In the genomic region with DNA sequence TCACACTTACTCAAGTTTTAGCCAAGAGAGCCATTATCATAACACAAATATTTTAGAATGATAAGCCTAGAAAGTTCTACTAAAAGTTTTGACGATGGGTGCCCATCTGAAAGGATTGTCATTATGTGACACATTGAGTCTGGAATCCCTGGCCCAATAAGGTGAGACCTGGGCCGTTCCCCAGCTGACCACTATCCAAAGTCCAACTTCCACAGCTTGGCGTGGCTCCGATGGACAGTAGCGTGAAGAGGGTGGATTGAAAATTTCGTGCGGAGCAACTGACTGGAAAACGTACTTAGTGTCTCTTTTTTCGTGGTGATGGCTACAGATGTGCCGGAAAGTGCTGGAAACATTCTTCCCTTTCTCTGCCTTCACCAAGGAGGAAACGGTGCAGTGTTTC, we compare ENCODE assay signal across 15 cellular contexts.
DNase-seq lines count a peak whose midpoint lies in the region; ATAC-seq and TF ChIP-seq lines count a peak whose summit lies in the region.
"Had no signal": no experiment of that assay in that cellular context is flagged by ENCODE, and none has a peak within 500 bp of the region (broad histone marks: within the 10 kb centered on the region; RNA-seq: fewer than 3 reads in every experiment).

No MANE protein-coding gene starts in this region.

- H3K27me3 Mint-ChIP-seq in endodermal cell (ENCODE audit: insufficient read depth) (no peaks in the 10 kb centered on the region), osteocyte (ENCODE audit: unreplicated experiment) (peaks cover 26% of the 10 kb centered on the region)

- H3K9ac ChIP-seq in BLaER1 (no peak overlapping the region), endodermal cell (ENCODE audit: extremely low read depth, low read length, poor library complexity, severe bottlenecking) (no peak overlapping the region)

- H3K9me3 Mint-ChIP-seq in endodermal cell = no peaks in the 10 kb centered on the region
- no peaks in the 10 kb centered on the region for H3K9me3 Mint-ChIP-seq in osteocyte (ENCODE audit: unreplicated experiment)
- H3K9me3 Mint-ChIP-seq: CD4-positive, alpha-beta T cell; HFFc6 had no signal

- TF ChIP-seq POLR2A in right lobe of liver (IDR thresholded peaks at IDR 0.05) = no peak

- H3K36me3 Mint-ChIP-seq in endodermal cell (ENCODE audit: low read depth) = no peaks in the 10 kb centered on the region
- H3K36me3 Mint-ChIP-seq in osteocyte (ENCODE audit: unreplicated experiment) = no peaks in the 10 kb centered on the region

- H3K4me3 ChIP-seq in BLaER1 = no peak overlapping the region
- no peak overlapping the region for H3K4me3 ChIP-seq in endodermal cell (ENCODE audit: low read length)
- no peak overlapping the region for H3K4me3 ChIP-seq in right lobe of liver
- no peak overlapping the region for H3K4me3 ChIP-seq in tibial artery
- H3K4me3 ChIP-seq in WERI-Rb-1 (ENCODE audit: low read depth, low read length) = no peak overlapping the region
- H3K4me3 ChIP-seq: GM12878 had no signal

- H3K27me3 ChIP-seq in BLaER1 = no peaks in the 10 kb centered on the region
- no peaks in the 10 kb centered on the region for H3K27me3 ChIP-seq in endodermal cell (ENCODE audit: control insufficient read depth, insufficient read depth, low read length, poor library complexity, severe bottlenecking)
- H3K27me3 ChIP-seq in right lobe of liver = no peaks in the 10 kb centered on the region
- no peaks in the 10 kb centered on the region for H3K27me3 ChIP-seq in tibial artery
- H3K27me3 ChIP-seq in WERI-Rb-1 (ENCODE audit: insufficient read depth, low read depth, severe bottlenecking) = no peaks in the 10 kb centered on the region

- H3K4me3 Mint-ChIP-seq in endodermal cell (no peak overlapping the region), osteocyte (ENCODE audit: unreplicated experiment) (no peak overlapping the region)
- H3K4me3 Mint-ChIP-seq: CD4-positive, alpha-beta T cell; HFFc6 had no signal

- H4K20me1 ChIP-seq in BLaER1 = no peaks in the 10 kb centered on the region

- peaks cover 51% of the 10 kb centered on the region for H3K4me1 ChIP-seq in BLaER1
- H3K4me1 ChIP-seq in endodermal cell (ENCODE audit: control insufficient read depth, insufficient read depth, low read length) = peaks cover 6% of the 10 kb centered on the region
- H3K4me1 ChIP-seq in right lobe of liver = peaks cover 0 to 9% (median 0%) of the 10 kb centered on the region in 4 donors
- peaks cover 0 to 6% (median 2%) of the 10 kb centered on the region in 4 donors for H3K4me1 ChIP-seq in tibial artery

- ATAC-seq in right lobe of liver = peak; percentile 87 to 96 (median 94)
- ATAC-seq: GM12878 had no signal

- H3K36me3 ChIP-seq in BLaER1 (no peaks in the 10 kb centered on the region), endodermal cell (ENCODE audit: control insufficient read depth, insufficient read depth, low read length) (no peaks in the 10 kb centered on the region), right lobe of liver (no peaks in the 10 kb centered on the region), tibial artery (no peaks in the 10 kb centered on the region), WERI-Rb-1 (no peaks in the 10 kb centered on the region)

- peak overlapping the region; percentile 74 for H3K4me2 ChIP-seq in BLaER1

- peaks cover 21% of the 10 kb centered on the region for H3K4me1 Mint-ChIP-seq in endodermal cell
- peaks cover 28% of the 10 kb centered on the region for H3K4me1 Mint-ChIP-seq in osteocyte (ENCODE audit: unreplicated experiment)

- H3K9me3 ChIP-seq in BLaER1 = no peaks in the 10 kb centered on the region
- H3K9me3 ChIP-seq in endodermal cell (ENCODE audit: control insufficient read depth, low read length) = no peaks in the 10 kb centered on the region
- no peaks in the 10 kb centered on the region for H3K9me3 ChIP-seq in right lobe of liver
- no peaks in the 10 kb centered on the region for H3K9me3 ChIP-seq in tibial artery
- no peaks in the 10 kb centered on the region for H3K9me3 ChIP-seq in WERI-Rb-1 (ENCODE audit: severe bottlenecking)

- 90 to 91% methylated on average over 8 to 11 of the region's 11 CpGs for WGBS in endodermal cell (ENCODE audit: insufficient coverage in 1 of 2, insufficient read length in 1 of 2), 2 experiments
- WGBS in right lobe of liver (ENCODE audit: insufficient coverage, low coverage, low lambda C conversion rate, missing lambda C conversion rate) = 39% methylated on average over 11 of the region's 11 CpGs

- peak; percentile 13 for DNase-seq in endodermal cell
- peak; percentile 49 to 73 (median 62) for DNase-seq in right lobe of liver
- peak; percentile 13 for DNase-seq in osteocyte (ENCODE audit: extremely low spot score, unreplicated experiment)
- no peak for DNase-seq in tibial artery
- no peak for DNase-seq in activated gamma-delta T cell treated with Interleukin-2 at 50 U/mL for 16 hours
- no peak for DNase-seq in WERI-Rb-1
- DNase-seq: 8988T; AML-193; C1 segment of cervical spinal cord; CD4-positive, alpha-beta T cell; DMS79; HCEC 1CT; HFFc6 had no signal

- intact Hi-C loops in right lobe of liver (cut with DNase I) (no loop called here), tibial artery (cut with DNase I; ENCODE audit: low total_unique reads) (loop anchor here (1.0 kb wide), 1 partner anchor 105 kb away; no protein-coding TSS in a partner anchor)

- no peak overlapping the region; the same call in 1 of the 2 replicates for H3K27ac ChIP-seq in BLaER1
- H3K27ac ChIP-seq in endodermal cell (ENCODE audit: low read depth, low read length) = no peak overlapping the region
- H3K27ac ChIP-seq in right lobe of liver = peak overlapping the region in 1 of 3 donors; percentile 3
- H3K27ac ChIP-seq in tibial artery = no peak overlapping the region
- no peak overlapping the region for H3K27ac ChIP-seq in WERI-Rb-1

- H3K27ac Mint-ChIP-seq in endodermal cell (no peak overlapping the region), osteocyte (ENCODE audit: unreplicated experiment) (no peak overlapping the region)
- H3K27ac Mint-ChIP-seq: CD4-positive, alpha-beta T cell; HFFc6 had no signal

- no peak for TF ChIP-seq CTCF in endodermal cell (conservative IDR thresholded peaks at IDR 0.05)
- no peak for TF ChIP-seq CTCF in right lobe of liver (IDR thresholded peaks at IDR 0.05)
- TF ChIP-seq CTCF in osteocyte (IDR thresholded peaks at IDR 0.05) = no peak
- no peak for TF ChIP-seq CTCF in tibial artery (IDR thresholded peaks at IDR 0.05)
- TF ChIP-seq CTCF in WERI-Rb-1 (IDR thresholded peaks at IDR 0.05; ENCODE audit: low read depth, low read length) = no peak

Comparison
In these comparisons a context has a peak if more than half of its experiments do, and no peak if none do; other contexts are left out.
1. DNase-seq: peak in endodermal cell (single experiment), right lobe of liver (3 of 3) and osteocyte (single experiment); none in tibial artery (0 of 2), activated gamma-delta T cell treated with Interleukin-2 at 50 U/mL for 16 hours (single experiment) and WERI-Rb-1 (single experiment).